17 cellular contexts compared by ENCODE assay signal in the genomic region with DNA sequence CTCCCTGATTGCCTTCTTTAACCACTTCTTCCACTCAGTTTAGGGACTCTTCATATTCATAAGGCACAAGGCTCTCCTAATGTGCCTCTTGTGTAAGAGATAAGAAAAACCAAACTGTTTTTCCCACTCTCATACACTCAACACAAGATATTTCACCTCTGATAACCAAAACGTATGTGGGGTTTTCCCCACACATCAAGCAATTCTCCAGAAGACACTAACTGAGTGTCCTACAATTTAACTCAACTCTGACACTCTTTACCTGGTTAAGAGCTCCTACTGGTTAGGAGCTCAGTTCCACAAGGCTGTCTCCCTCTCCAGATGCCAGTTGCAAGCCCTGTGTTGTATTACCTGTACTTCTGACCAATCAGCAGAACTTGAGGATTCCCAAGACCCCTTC.
DNase-seq lines count a peak whose midpoint lies in the region; ATAC-seq and TF ChIP-seq lines count a peak whose summit lies in the region.
"Had no signal": no experiment of that assay in that cellular context is flagged by ENCODE, and none has a peak within 500 bp of the region (broad histone marks: within the 10 kb centered on the region; RNA-seq: fewer than 3 reads in every experiment).

No MANE protein-coding gene starts in this region.

- H3K36me3 Mint-ChIP-seq in activated T-cell treated with anti-CD3 and anti-CD28 coated beads, Interleukin-2, amount 50 U/mL, for 4 hours (ENCODE audit: insufficient read depth), result no peaks in the 10 kb centered on the region
- no peaks in the 10 kb centered on the region for H3K36me3 Mint-ChIP-seq in activated T-cell treated with anti-CD3 and anti-CD28 coated beads, Interleukin-2, amount 50 U/mL, for 24 hours (ENCODE audit: low read depth)
- H3K36me3 Mint-ChIP-seq in memory B cell, result no peaks in the 10 kb centered on the region
- H3K36me3 Mint-ChIP-seq: CD14-positive monocyte; CD8-positive, alpha-beta T cell had no signal

- dilution Hi-C loops in IMR-90 (cut with HindIII; ENCODE audit: low sequenced_read_pairs, unreplicated experiment), result no loop called here

- H2BK120ac ChIP-seq in IMR-90 (ENCODE audit: low read depth, low read length), result no peak overlapping the region

- no peak overlapping the region for H2AK9ac ChIP-seq in IMR-90 (replicated peaks; ENCODE audit: low read depth, low read length, poor library complexity)

- H3K4me2 ChIP-seq in IMR-90 (ENCODE audit: low read depth, low read length), result no peak overlapping the region
- H3K4me2 ChIP-seq: BLaER1 had no signal

- H3K27ac Mint-ChIP-seq in activated T-cell treated with anti-CD3 and anti-CD28 coated beads, Interleukin-2, amount 50 U/mL, for 24 hours, result no peak overlapping the region
- H3K27ac Mint-ChIP-seq in memory B cell, result peak overlapping the region; percentile 2
- H3K27ac Mint-ChIP-seq: CD8-positive, alpha-beta T cell had no signal

- H3K9me3 ChIP-seq in IMR-90 (ENCODE audit: control insufficient read depth, insufficient read depth, low read length), result no peaks in the 10 kb centered on the region
- H3K9me3 ChIP-seq: BLaER1, HAP-1 had no signal

- H2AK5ac ChIP-seq in IMR-90 (ENCODE audit: low read depth, low read length), result peak overlapping the region; percentile 27; the same call in 1 of the 2 replicates

- CTCF ChIA-PET in IMR-90 (lab: Yijun Ruan, JAX), result interaction anchor here (0.9 kb wide), 1 partner anchor 14 kb away, joined by 3 read pairs; no protein-coding TSS in a partner anchor

- TF ChIP-seq RAD21 in IMR-90 (IDR thresholded peaks at IDR 0.05; ENCODE audit: low read length), result no peak

- no peak for DNase-seq in activated T-cell treated with anti-CD3 and anti-CD28 coated beads, Interleukin-2, amount 50 U/mL, for 4 hours
- DNase-seq in activated T-cell treated with anti-CD3 and anti-CD28 coated beads, Interleukin-2, amount 50 U/mL, for 24 hours, result no peak
- DNase-seq in IMR-90, result no peak
- no peak for DNase-seq in memory B cell (ENCODE audit: low spot score in 2 of 2)
- DNase-seq in kidney glomerular epithelial cell (lab: John Stamatoyannopoulos, UW), result no peak
- no peak for DNase-seq in NCI-H345 (lab: John Stamatoyannopoulos, UW)
- no peak for DNase-seq in nucleus accumbens (lab: John Stamatoyannopoulos, UW)
- DNase-seq: 8988T; Calu3; CD8-positive, alpha-beta T cell; DMS79 treated with DMSO at 0.1 percent for 48 hours; GF-D8; GOT3 had no signal

- no peak overlapping the region for H2BK20ac ChIP-seq in IMR-90 (ENCODE audit: low read depth, low read length)

- no peak overlapping the region for H2BK5ac ChIP-seq in IMR-90 (ENCODE audit: low read depth, low read length, poor library complexity, severe bottlenecking)

- POLR2A ChIA-PET in IMR-90 (lab: Charles Lee; ENCODE audit: unreplicated experiment), result no interaction called here

- H3K4me1 Mint-ChIP-seq in activated T-cell treated with anti-CD3 and anti-CD28 coated beads, Interleukin-2, amount 50 U/mL, for 4 hours (ENCODE audit: low read depth), result no peaks in the 10 kb centered on the region
- peaks cover 8% of the 10 kb centered on the region for H3K4me1 Mint-ChIP-seq in activated T-cell treated with anti-CD3 and anti-CD28 coated beads, Interleukin-2, amount 50 U/mL, for 24 hours (ENCODE audit: low read depth)
- peaks cover 6% of the 10 kb centered on the region for H3K4me1 Mint-ChIP-seq in memory B cell

- H3K23ac ChIP-seq in IMR-90 (ENCODE audit: low read depth, low read length), result no peak overlapping the region

- H3K9ac ChIP-seq in IMR-90 (ENCODE audit: low read depth, low read length), result no peak overlapping the region
- H3K9ac ChIP-seq: BLaER1 had no signal

- H3K4me3 Mint-ChIP-seq in activated T-cell treated with anti-CD3 and anti-CD28 coated beads, Interleukin-2, amount 50 U/mL, for 4 hours, result no peak overlapping the region
- no peak overlapping the region for H3K4me3 Mint-ChIP-seq in activated T-cell treated with anti-CD3 and anti-CD28 coated beads, Interleukin-2, amount 50 U/mL, for 24 hours
- no peak overlapping the region for H3K4me3 Mint-ChIP-seq in memory B cell
- H3K4me3 Mint-ChIP-seq: CD14-positive monocyte; CD8-positive, alpha-beta T cell had no signal

- no peak for TF ChIP-seq POLR2A in IMR-90 (IDR thresholded peaks at IDR 0.05; ENCODE audit: low read depth, low read length)

- H3K27ac ChIP-seq in IMR-90 (ENCODE audit: insufficient read depth, low read length), result no peak overlapping the region
- H3K27ac ChIP-seq: BLaER1, HL-60 had no signal

- intact Hi-C loops in IMR-90 (cut with micrococcal nuclease), result loop anchor here (10.0 kb wide), 1 partner anchor 139 kb away; no protein-coding TSS in a partner anchor

- no peak for TF ChIP-seq CTCF in IMR-90 (conservative IDR thresholded peaks at IDR 0.05; ENCODE audit: low read depth, low read length)

- no peak overlapping the region for H4K8ac ChIP-seq in IMR-90 (ENCODE audit: low read depth in 2 of 2, low read length in 2 of 2)

- no peak overlapping the region for H3K14ac ChIP-seq in IMR-90 (replicated peaks; ENCODE audit: low read depth, low read length)

- no peak overlapping the region for H3K56ac ChIP-seq in IMR-90 (ENCODE audit: extremely low read depth, insufficient read depth, low read length)

- no peak overlapping the region for H2AFZ ChIP-seq in IMR-90 (replicated peaks; ENCODE audit: low read length, poor library complexity)

- no peaks in the 10 kb centered on the region for H3K36me3 ChIP-seq in IMR-90 (ENCODE audit: control insufficient read depth, insufficient read depth, low read length)
- H3K36me3 ChIP-seq: BLaER1, HAP-1 had no signal

- H3K4ac ChIP-seq in IMR-90 (ENCODE audit: low read depth, low read length), result no peak overlapping the region

- no TSS peak for BruUV-seq in IMR-90 (replicated peaks; lab: Mats Ljungman, UMichigan)

- no peak overlapping the region for H2BK15ac ChIP-seq in IMR-90 (ENCODE audit: low read depth, low read length)

- no peaks in the 10 kb centered on the region for H3K27me3 ChIP-seq in IMR-90 (ENCODE audit: control insufficient read depth, insufficient read depth, low read length)
- H3K27me3 ChIP-seq: BLaER1 had no signal

- in situ Hi-C loops in IMR-90 (cut with MboI; ENCODE audit: low sequenced_read_pairs), result loop anchor here (10.0 kb wide), 1 partner anchor 589 kb away; no protein-coding TSS in a partner anchor

- peaks cover 3% of the 10 kb centered on the region for H3K4me1 ChIP-seq in IMR-90 (ENCODE audit: control insufficient read depth, insufficient read depth, low read length)
- H3K4me1 ChIP-seq: BLaER1, HAP-1 had no signal

- H3K18ac ChIP-seq in IMR-90 (ENCODE audit: low read depth, low read length), result no peak overlapping the region

- WGBS in IMR-90 (ENCODE audit: extremely low coverage in 2 of 2, insufficient read length in 1 of 2), 2 experiments, result no CpG with 5 or more reads among the region's 1 CpG

- H3K4me3 ChIP-seq in IMR-90 (ENCODE audit: insufficient read depth, low read depth, low read length), result no peak overlapping the region
- H3K4me3 ChIP-seq: BLaER1, HAP-1 had no signal

- peak; percentile 38 to 55 for ATAC-seq in activated T-cell treated with anti-CD3 and anti-CD28 coated beads, Interleukin-2, amount 50 U/mL, for 4 hours
- ATAC-seq in IMR-90 (ENCODE audit: low read depth), result no peak
- ATAC-seq in memory B cell (ENCODE audit: low read depth), result no peak
- ATAC-seq: CD8-positive, alpha-beta T cell had no signal

- H3K27me3 Mint-ChIP-seq in activated T-cell treated with anti-CD3 and anti-CD28 coated beads, Interleukin-2, amount 50 U/mL, for 4 hours (ENCODE audit: low read depth), result no peaks in the 10 kb centered on the region
- peaks cover 4% of the 10 kb centered on the region for H3K27me3 Mint-ChIP-seq in activated T-cell treated with anti-CD3 and anti-CD28 coated beads, Interleukin-2, amount 50 U/mL, for 24 hours
- peaks cover 5% of the 10 kb centered on the region for H3K27me3 Mint-ChIP-seq in memory B cell

- H4K91ac ChIP-seq in IMR-90 (ENCODE audit: insufficient read depth, low read depth, low read length), result no peak overlapping the region

- no peaks in the 10 kb centered on the region for H3K79me1 ChIP-seq in IMR-90 (ENCODE audit: low read depth in 1 of 2, low read length in 2 of 2)

- H4K20me1 ChIP-seq in IMR-90 (ENCODE audit: insufficient read depth, low read length), result no peaks in the 10 kb centered on the region
- H4K20me1 ChIP-seq: BLaER1 had no signal

- no peaks in the 10 kb centered on the region for H3K9me3 Mint-ChIP-seq in activated T-cell treated with anti-CD3 and anti-CD28 coated beads, Interleukin-2, amount 50 U/mL, for 4 hours
- H3K9me3 Mint-ChIP-seq in activated T-cell treated with anti-CD3 and anti-CD28 coated beads, Interleukin-2, amount 50 U/mL, for 24 hours, result no peaks in the 10 kb centered on the region
- no peaks in the 10 kb centered on the region for H3K9me3 Mint-ChIP-seq in memory B cell
- H3K9me3 Mint-ChIP-seq: CD14-positive monocyte; CD8-positive, alpha-beta T cell had no signal

- no peak overlapping the region for H4K5ac ChIP-seq in IMR-90 (ENCODE audit: low read depth, low read length)

- no peaks in the 10 kb centered on the region for H3K9me1 ChIP-seq in IMR-90 (ENCODE audit: insufficient read depth, low read length)

TF ChIP-seq in IMR-90, 13 proteins besides CTCF, POLR2A, EP300 and RAD21:
- TF ChIP-seq SMC3 (IDR thresholded peaks at IDR 0.05; ENCODE audit: low read depth, low read length), result no peak
- TF ChIP-seq MAFK (IDR thresholded peaks at IDR 0.05; ENCODE audit: low read depth, low read length), result no peak
- TF ChIP-seq RCOR1 (IDR thresholded peaks at IDR 0.05; ENCODE audit: insufficient replicate concordance, low read length), result no peak
- TF ChIP-seq RFX5 (IDR thresholded peaks at IDR 0.05; ENCODE audit: low read depth, low read length), result no peak
- TF ChIP-seq MXI1 (IDR thresholded peaks at IDR 0.05; ENCODE audit: borderline replicate concordance, low read depth, low read length), result no peak
- TF ChIP-seq CHD1 (IDR thresholded peaks at IDR 0.05; ENCODE audit: low read depth, low read length), result no peak
- TF ChIP-seq MAZ (IDR thresholded peaks at IDR 0.05; ENCODE audit: borderline replicate concordance, low read depth, low read length), result no peak
- no peak for TF ChIP-seq BHLHE40 (IDR thresholded peaks at IDR 0.05; ENCODE audit: low read depth, low read length)

Comparison
In these comparisons a context has a peak if more than half of its experiments do, and no peak if none do; other contexts are left out.
1. ATAC-seq: peak in activated T-cell treated with anti-CD3 and anti-CD28 coated beads, Interleukin-2, amount 50 U/mL, for 4 hours (2 of 2); none in IMR-90 (single experiment) and memory B cell (single experiment).